ENCODE assay signal across 8 cellular contexts in the genomic region with DNA sequence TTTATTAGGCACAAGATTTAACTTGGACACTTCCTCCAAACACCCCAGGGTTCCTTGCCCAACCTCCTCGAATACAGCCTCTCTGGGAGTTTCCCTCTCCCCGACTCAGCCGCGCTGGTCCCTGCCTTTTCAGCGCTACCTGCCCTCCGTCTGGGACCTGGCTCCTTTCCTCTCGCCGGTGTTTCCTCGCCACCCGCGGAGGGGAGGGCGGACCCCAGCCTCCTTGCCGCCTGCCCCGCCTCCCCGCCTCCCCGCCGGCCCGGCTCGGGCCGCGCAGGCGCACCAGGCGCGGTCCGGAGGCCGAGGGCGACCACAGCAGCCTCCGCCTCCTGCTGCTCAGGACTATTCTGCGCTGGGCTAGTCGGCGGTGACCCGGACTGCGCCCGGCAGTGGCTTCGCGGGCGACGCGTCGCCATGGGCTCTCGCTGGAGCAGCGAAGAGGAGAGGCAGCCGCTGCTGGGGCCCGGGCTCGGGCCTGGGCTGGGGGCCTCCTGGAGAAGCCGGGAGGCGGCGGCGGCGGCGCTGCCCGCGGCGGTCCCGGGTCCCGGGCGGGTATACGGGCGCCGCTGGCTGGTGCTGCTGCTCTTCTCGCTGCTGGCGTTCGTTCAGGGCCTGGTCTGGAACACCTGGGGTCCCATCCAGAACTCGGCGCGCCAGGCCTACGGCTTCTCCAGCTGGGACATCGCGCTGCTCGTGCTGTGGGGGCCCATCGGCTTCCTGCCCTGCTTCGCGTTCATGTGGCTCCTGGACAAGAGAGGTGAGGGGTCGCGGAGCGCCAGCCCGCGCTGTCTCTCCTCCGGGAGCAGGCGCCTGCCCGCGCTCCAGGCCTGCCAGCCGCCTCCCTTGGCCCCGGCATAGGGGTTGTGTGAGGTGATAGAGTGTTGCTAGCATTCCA. TPM values are rescaled to one million over a fixed set of nuclear protein-coding genes. Genes with fewer than 3 reads are reported as not detected.
DNase-seq lines count a peak whose midpoint lies in the region; ATAC-seq, FAIRE-seq and TF ChIP-seq lines count a peak whose summit lies in the region.

A gene with protein sequence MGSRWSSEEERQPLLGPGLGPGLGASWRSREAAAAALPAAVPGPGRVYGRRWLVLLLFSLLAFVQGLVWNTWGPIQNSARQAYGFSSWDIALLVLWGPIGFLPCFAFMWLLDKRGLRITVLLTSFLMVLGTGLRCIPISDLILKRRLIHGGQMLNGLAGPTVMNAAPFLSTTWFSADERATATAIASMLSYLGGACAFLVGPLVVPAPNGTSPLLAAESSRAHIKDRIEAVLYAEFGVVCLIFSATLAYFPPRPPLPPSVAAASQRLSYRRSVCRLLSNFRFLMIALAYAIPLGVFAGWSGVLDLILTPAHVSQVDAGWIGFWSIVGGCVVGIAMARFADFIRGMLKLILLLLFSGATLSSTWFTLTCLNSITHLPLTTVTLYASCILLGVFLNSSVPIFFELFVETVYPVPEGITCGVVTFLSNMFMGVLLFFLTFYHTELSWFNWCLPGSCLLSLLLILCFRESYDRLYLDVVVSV (plus strand): TSS at position 291 of the 895 bp plus-strand sequence. CDS start 124 bp downstream, at position 415.

- peak; percentile 78 for DNase-seq in Ammon's horn (ENCODE audit: low spot score)
- peak; percentile 88 for DNase-seq in HK-2 (ENCODE audit: unreplicated experiment)
- peak; percentile 67 for DNase-seq in activated CD4-positive, alpha-beta memory T cell treated with anti-CD3 and anti-CD28 coated beads, Interleukin-2, amount 10 ng/mL, durations not matched to agents 7 days and 5 days
- DNase-seq in endothelial cell of umbilical vein (ENCODE audit: low read depth, low spot score), result peak; percentile 91
- peak; percentile 35 for DNase-seq in stimulated activated CD8-positive, alpha-beta memory T cell treated with anti-CD3 and anti-CD28 coated beads, Interleukin-7, amount 100 ng/mL, for 24 hours (ENCODE audit: low read depth)
- no peak for DNase-seq in NCI-H526 treated with DMSO at 0.1 percent for 48 hours (lab: John Stamatoyannopoulos, UW)

- intact Hi-C loops in endothelial cell of umbilical vein (cut with micrococcal nuclease), result loop anchor here (1.0 to 10.0 kb wide), 5 partner anchors 115 to 413 kb away; partner anchors contain the start of genes FAM162A, KPNA1, MIX23 and PARP14

- peak within 1 kb of the TSS; percentile 31 to 80 (median 65) for H3K4me3 ChIP-seq in endothelial cell of umbilical vein (replicated peaks in 1 of 3; ENCODE audit: insufficient read depth in 1 of 3, low read depth in 1 of 3, low read length in 3 of 3)
- peak within 1 kb of the TSS; percentile 91 for H3K4me3 ChIP-seq in mucosa of stomach (ENCODE audit: low read length)

- H3K27ac Mint-ChIP-seq in activated CD4-positive, alpha-beta memory T cell treated with anti-CD3 and anti-CD28 coated beads, Interleukin-2, amount 10 ng/mL, durations not matched to agents 7 days and 5 days, result peak within 1 kb of the TSS; percentile 70

- H3K9ac ChIP-seq in endothelial cell of umbilical vein (replicated peaks; ENCODE audit: extremely low read depth, insufficient read depth, low read length) (peak within 1 kb of the TSS; percentile 84), mucosa of stomach (ENCODE audit: low read length) (peak within 1 kb of the TSS; percentile 86)

- no peak for TF ChIP-seq CTCF in endothelial cell of umbilical vein (IDR thresholded peaks at IDR 0.05; ENCODE audit: extremely low read depth in 1 of 2, insufficient read depth in 1 of 2, low read depth in 1 of 2, low read length in 2 of 2)

- H3K27me3 Mint-ChIP-seq in activated CD4-positive, alpha-beta memory T cell treated with anti-CD3 and anti-CD28 coated beads, Interleukin-2, amount 10 ng/mL, durations not matched to agents 7 days and 5 days, result no peaks in the 10 kb centered on the region

- H3K9me1 ChIP-seq in endothelial cell of umbilical vein (replicated peaks; ENCODE audit: control insufficient read depth, extremely low read depth, insufficient read depth, low read length), result no peaks in the 10 kb centered on the region

- H3K9me3 ChIP-seq in endothelial cell of umbilical vein (replicated peaks; ENCODE audit: control insufficient read depth, insufficient read depth, low read length), result no peaks in the 10 kb centered on the region
- no peaks in the 10 kb centered on the region for H3K9me3 ChIP-seq in mucosa of stomach (ENCODE audit: control insufficient read depth, low read length)

- POLR2A ChIA-PET in activated CD4-positive, alpha-beta memory T cell treated with anti-CD3 and anti-CD28 coated beads, Interleukin-2, amount 10 ng/mL, durations not matched to agents 7 days and 5 days (lab: Charles Lee), result interaction anchor here (1.3 to 1.8 kb wide), 4 partner anchors 9 to 230 kb away, joined by 3 to 8 read pairs (median 4); partner anchors contain the start of genes DTX3L and PARP9
- POLR2A ChIA-PET in endothelial cell of umbilical vein (lab: Charles Lee), result no interaction called here

- dilution Hi-C loops in endothelial cell of umbilical vein (cut with MboI; ENCODE audit: extremely low pct_ligation_motif_present, low sequenced_read_pairs), result no loop called here

- H3K36me3 ChIP-seq in endothelial cell of umbilical vein (ENCODE audit: control insufficient read depth in 2 of 2, extremely low read depth in 1 of 2, insufficient read depth in 2 of 2, low read length in 2 of 2), result no peaks in the 10 kb centered on the region
- H3K36me3 ChIP-seq in mucosa of stomach (ENCODE audit: control insufficient read depth, insufficient read depth, low read length), result no peaks in the 10 kb centered on the region

- CTCF ChIA-PET in activated CD4-positive, alpha-beta memory T cell treated with anti-CD3 and anti-CD28 coated beads, Interleukin-2, amount 10 ng/mL, durations not matched to agents 7 days and 5 days (lab: Charles Lee), result interaction anchor here (1.2 kb wide), 1 partner anchor 491 kb away, joined by 3 read pairs; no protein-coding TSS in a partner anchor
- CTCF ChIA-PET in endothelial cell of umbilical vein (lab: Charles Lee), result interaction anchor here (1.4 kb wide), 1 partner anchor 116 kb away, joined by 3 read pairs; no protein-coding TSS in a partner anchor

- peaks cover 21% of the 10 kb centered on the region for H3K4me1 ChIP-seq in endothelial cell of umbilical vein (ENCODE audit: control insufficient read depth, extremely low read depth, insufficient read depth, low read length)
- peaks cover 11% of the 10 kb centered on the region for H3K4me1 ChIP-seq in mucosa of stomach (ENCODE audit: control insufficient read depth, insufficient read depth, low read length)

- H2AFZ ChIP-seq in endothelial cell of umbilical vein (ENCODE audit: low read depth, low read length), result peak within 1 kb of the TSS; percentile 94

- H3K4me3 Mint-ChIP-seq in activated CD4-positive, alpha-beta memory T cell treated with anti-CD3 and anti-CD28 coated beads, Interleukin-2, amount 10 ng/mL, durations not matched to agents 7 days and 5 days, result peak within 1 kb of the TSS; percentile 82

- no peaks in the 10 kb centered on the region for H3K9me3 Mint-ChIP-seq in activated CD4-positive, alpha-beta memory T cell treated with anti-CD3 and anti-CD28 coated beads, Interleukin-2, amount 10 ng/mL, durations not matched to agents 7 days and 5 days

- peak; percentile 76 for TF ChIP-seq POLR2A in endothelial cell of umbilical vein (IDR thresholded peaks at IDR 0.05; ENCODE audit: low read depth, low read length)

- peak within 1 kb of the TSS; percentile 92 for H3K27ac ChIP-seq in endothelial cell of umbilical vein (ENCODE audit: insufficient read depth, low read depth, low read length)

- peak within 1 kb of the TSS; percentile 87 for H3K4me2 ChIP-seq in endothelial cell of umbilical vein (ENCODE audit: insufficient read depth, low read length)

- no TSS peak for BruUV-seq in endothelial cell of umbilical vein (replicated peaks; lab: Mats Ljungman, UMichigan)

- no peaks in the 10 kb centered on the region for H3K36me3 Mint-ChIP-seq in activated CD4-positive, alpha-beta memory T cell treated with anti-CD3 and anti-CD28 coated beads, Interleukin-2, amount 10 ng/mL, durations not matched to agents 7 days and 5 days (ENCODE audit: low read depth)

- peaks cover 33% of the 10 kb centered on the region for H3K4me1 Mint-ChIP-seq in activated CD4-positive, alpha-beta memory T cell treated with anti-CD3 and anti-CD28 coated beads, Interleukin-2, amount 10 ng/mL, durations not matched to agents 7 days and 5 days

- peak; percentile 74 for FAIRE-seq in endothelial cell of umbilical vein (lab: Jason Lieb, UNC)

- no peaks in the 10 kb centered on the region for H3K79me2 ChIP-seq in endothelial cell of umbilical vein (ENCODE audit: control insufficient read depth, insufficient read depth, low read length)

- no peaks in the 10 kb centered on the region for H4K20me1 ChIP-seq in endothelial cell of umbilical vein (replicated peaks; ENCODE audit: control insufficient read depth, extremely low read depth, insufficient read depth, low read length)

- H3K27me3 ChIP-seq in endothelial cell of umbilical vein (ENCODE audit: control insufficient read depth in 2 of 2, insufficient read depth in 2 of 2, low read length in 2 of 2) (no peaks in the 10 kb centered on the region), mucosa of stomach (ENCODE audit: control insufficient read depth, insufficient read depth, low read length) (no peaks in the 10 kb centered on the region)

- peak; percentile 76 for ATAC-seq in GM19452 (IDR thresholded peaks at IDR 0.05; ENCODE audit: unreplicated experiment)

TF ChIP-seq in endothelial cell of umbilical vein, 7 proteins besides CTCF, POLR2A, EP300 and RAD21:
- TF ChIP-seq JUN (IDR thresholded peaks at IDR 0.05; ENCODE audit: borderline replicate concordance, insufficient read depth, insufficient read length, low read depth) (no peak), MAX (IDR thresholded peaks at IDR 0.05; ENCODE audit: insufficient read depth, insufficient read length) (no peak), EZH2 (IDR thresholded peaks at IDR 0.05; ENCODE audit: borderline replicate concordance, low read depth, low read length, severe bottlenecking) (no peak), POLR2AphosphoS5 (IDR thresholded peaks at IDR 0.05; ENCODE audit: insufficient read depth, low read depth, low read length) (peak; percentile 60)

RNA-seq across cellular contexts. Expression of the gene that starts here (rescaled TPM):
- 1 to 10 TPM; 2.4 TPM for total RNA-seq in activated CD4-positive, alpha-beta memory T cell treated with anti-CD3 and anti-CD28 coated beads, Interleukin-2, amount 10 ng/mL, durations not matched to agents 7 days and 5 days
- 10.4 and 11.6 TPM in 2 replicates for total RNA-seq in endothelial cell of umbilical vein
- polyA plus RNA-seq in endothelial cell of umbilical vein, result 7.0 and 10.9 TPM in 2 replicates
- polyA plus RNA-seq in endothelial cell of umbilical vein (2011; cell fraction: cytosol; rRNA removed), result 6.2 and 6.9 TPM in 2 replicates
- 3.6 and 5.6 TPM in 2 replicates for polyA plus RNA-seq in endothelial cell of umbilical vein (2011; cell fraction: nucleus; rRNA removed)
- polyA plus RNA-seq in endothelial cell of umbilical vein (2012), result 6.0 and 9.9 TPM in 2 replicates
- polyA minus RNA-seq in endothelial cell of umbilical vein, result 14.4 and 21.2 TPM in 2 replicates
- 13.0 TPM for polyA minus RNA-seq in endothelial cell of umbilical vein (2011; cell fraction: cytosol; rRNA and poly(A)+ RNA removed)
- polyA minus RNA-seq in endothelial cell of umbilical vein (2011; cell fraction: nucleus; rRNA and poly(A)+ RNA removed), result 6.7 and 12.0 TPM in 2 replicates
